In genomic region chr6:149921361-149921760, GRCh38 we compare ENCODE assay signal across 18 cellular contexts. TPM values are rescaled to one million over a fixed set of nuclear protein-coding genes. Genes with fewer than 3 reads are reported as not detected.
"Had no signal": no experiment of that assay in that cellular context is flagged by ENCODE, and none has a peak within 500 bp of the region (broad histone marks: within the 10 kb centered on the region; RNA-seq: fewer than 3 reads in every experiment).

No MANE protein-coding gene starts in this region.

- H3K4me3 ChIP-seq: ascending aorta, esophagus muscularis mucosa, sigmoid colon, thyroid gland had no signal

- H3K27ac ChIP-seq: ascending aorta, esophagus muscularis mucosa, sigmoid colon, thyroid gland had no signal

- H3K27ac Mint-ChIP-seq: memory B cell; stimulated activated naive B cell treated with anti-CD40 and anti-IgM and Interleukin-4, amounts not matched to agents 10 μg/mL and 1 μg/mL and 100 μg/mL, for 72 hours had no signal

- ATAC-seq: left ventricle myocardium superior; SK-N-SH treated with all-trans-retinoic acid at 6 μM for 48 hours; stimulated activated naive B cell treated with anti-CD40 and anti-IgM and Interleukin-4, amounts not matched to agents 10 μg/mL and 1 μg/mL and 100 μg/mL, for 72 hours had no signal

- H3K9me3 ChIP-seq: ascending aorta, esophagus muscularis mucosa, sigmoid colon, thyroid gland had no signal

- H3K9me3 Mint-ChIP-seq: memory B cell; stimulated activated naive B cell treated with anti-CD40 and anti-IgM and Interleukin-4, amounts not matched to agents 10 μg/mL and 1 μg/mL and 100 μg/mL, for 72 hours had no signal

- H3K27me3 ChIP-seq: ascending aorta, thyroid gland had no signal

- DNase-seq: activated CD4-positive, alpha-beta T cell treated with anti-CD3 and anti-CD28 coated beads, Interleukin-2, amount 50 U/mL, for 48 hours; activated naive CD4-positive, alpha-beta T cell treated with Interleukin-2 at 50 U/mL for 16 hours; hippocampal formation; kidney glomerular epithelial cell; left ventricle myocardium superior; sigmoid colon; stimulated activated CD4-positive, alpha-beta T cell treated with anti-CD3 and anti-CD28 coated beads, Interleukin-12 subunit alpha, Interleukin-12 subunit beta, amount 100 ng/mL, for 4 hours; stimulated activated CD4-positive, alpha-beta T cell treated with anti-CD3 and anti-CD28 coated beads, Interleukin-2, amount 100 ng/mL, for 48 hours; stimulated activated naive B cell treated with anti-CD40 and anti-IgM and Interleukin-4, amounts not matched to agents 10 μg/mL and 1 μg/mL and 100 μg/mL, for 72 hours; T-helper 1 cell; T1000; thyroid gland had no signal

- H3K36me3 Mint-ChIP-seq: memory B cell; stimulated activated naive B cell treated with anti-CD40 and anti-IgM and Interleukin-4, amounts not matched to agents 10 μg/mL and 1 μg/mL and 100 μg/mL, for 72 hours had no signal

- H3K36me3 ChIP-seq: ascending aorta, esophagus muscularis mucosa, sigmoid colon, thyroid gland had no signal

RNA-seq across cellular contexts. Expression of gene RAET1G, which starts 1.6 kb away (rescaled TPM):
- total RNA-seq: ascending aorta, sigmoid colon had no signal
- polyA plus RNA-seq: neural cell had no signal

RNA-seq across cellular contexts. Expression of gene ULBP2, which starts 20.5 kb away (rescaled TPM):
- total RNA-seq: ascending aorta, sigmoid colon had no signal

RNA-seq across cellular contexts. Expression of gene RAET1E, which starts 23.4 kb away (rescaled TPM):
- total RNA-seq: ascending aorta, osteocyte had no signal
- polyA plus RNA-seq: neural cell had no signal
